ENCODE assay signal across 21 cellular contexts in the genomic region with DNA sequence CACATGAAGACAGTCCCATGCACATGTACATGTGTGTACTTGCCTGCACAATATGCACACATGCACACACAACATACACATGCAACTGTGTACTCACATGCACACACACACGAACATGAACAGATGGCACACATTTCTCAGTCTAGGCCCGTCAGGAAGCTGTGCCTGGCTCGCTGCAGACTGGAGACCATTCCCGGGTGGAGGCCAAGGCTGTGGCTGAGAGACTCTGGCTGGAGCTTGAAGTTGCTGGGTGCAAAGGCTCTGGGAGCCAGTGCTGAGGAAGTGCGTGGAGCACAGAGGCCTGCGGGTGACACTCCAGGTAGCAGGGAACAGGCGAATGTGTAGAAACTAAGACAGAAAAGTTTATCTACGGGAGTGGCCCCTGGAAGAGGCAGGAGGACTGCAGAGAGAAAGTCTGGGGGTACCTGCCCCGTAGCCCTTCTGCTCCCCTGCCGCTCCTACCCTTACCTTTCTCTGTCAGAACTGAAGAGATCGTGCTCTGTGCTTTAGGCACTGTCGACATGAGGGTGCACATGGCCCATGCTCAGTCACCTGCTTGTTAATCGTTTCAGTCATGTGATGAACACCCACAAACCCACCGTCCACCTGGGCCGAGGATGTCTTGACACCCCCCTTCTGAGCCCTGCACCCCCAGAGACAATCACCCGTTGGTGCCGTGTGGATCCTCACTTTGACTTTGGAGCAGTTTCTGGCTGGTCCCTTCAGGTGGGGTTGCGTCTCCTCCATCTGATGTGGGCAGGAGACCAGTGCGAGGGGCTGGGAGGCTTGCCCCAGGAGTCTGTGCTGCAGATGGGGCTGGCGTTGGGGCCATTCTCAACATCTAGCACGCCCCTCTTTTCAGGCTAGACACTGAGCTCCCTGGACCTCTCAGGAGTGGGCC.
DNase-seq lines count a peak whose midpoint lies in the region; ATAC-seq, FAIRE-seq and TF ChIP-seq lines count a peak whose summit lies in the region.
"Had no signal": no experiment of that assay in that cellular context is flagged by ENCODE, and none has a peak within 500 bp of the region (broad histone marks: within the 10 kb centered on the region; RNA-seq: fewer than 3 reads in every experiment).

No MANE protein-coding gene starts in this region.

- H3K4me1 Mint-ChIP-seq in activated T-helper 17 cell treated with anti-CD3 and anti-CD28 coated beads, Interleukin-2, amount 50 U/mL, for 72 hours = peaks cover 7% of the 10 kb centered on the region

- H3K36me3 Mint-ChIP-seq in activated T-helper 17 cell treated with anti-CD3 and anti-CD28 coated beads, Interleukin-2, amount 50 U/mL, for 72 hours (ENCODE audit: low read depth) = no peaks in the 10 kb centered on the region

- intact Hi-C loops in stomach (cut with DNase I; ENCODE audit: low total_unique reads) = no loop called here

- no peak for TF ChIP-seq CTCF in stomach (IDR thresholded peaks at IDR 0.05)

- H3K27me3 ChIP-seq in stomach (peaks cover 0 to 21% (median 0%) of the 10 kb centered on the region in 3 donors), small intestine (ENCODE audit: control insufficient read depth in 2 of 2, insufficient read depth in 2 of 2, low read length in 2 of 2) (no peaks in the 10 kb centered on the region)

- no peaks in the 10 kb centered on the region for H3K9me3 ChIP-seq in stomach
- no peaks in the 10 kb centered on the region for H3K9me3 ChIP-seq in small intestine (ENCODE audit: control insufficient read depth, low read depth)
- H3K9me3 ChIP-seq: BE2C had no signal

- no peak for TF ChIP-seq EP300 in stomach (IDR thresholded peaks at IDR 0.05)

- H3K36me3 ChIP-seq in stomach = no peaks in the 10 kb centered on the region
- H3K36me3 ChIP-seq in small intestine (ENCODE audit: control insufficient read depth in 2 of 2, insufficient read depth in 2 of 2, low read length in 2 of 2) = no peaks in the 10 kb centered on the region
- H3K36me3 ChIP-seq: BE2C had no signal

- 65 to 82% (median 74%) methylated on average over 21 of the region's 21 CpGs for whole genome bisulfite sequencing in stomach, 5 donors
- 66 to 76% (median 75%) methylated on average over 21 of the region's 21 CpGs for WGBS in small intestine, 3 donors

- no peaks in the 10 kb centered on the region for H3K9me3 Mint-ChIP-seq in activated T-helper 17 cell treated with anti-CD3 and anti-CD28 coated beads, Interleukin-2, amount 50 U/mL, for 72 hours

- no peak overlapping the region for H3K4me3 Mint-ChIP-seq in activated T-helper 17 cell treated with anti-CD3 and anti-CD28 coated beads, Interleukin-2, amount 50 U/mL, for 72 hours

- ATAC-seq in activated T-helper 17 cell treated with anti-CD3 and anti-CD28 coated beads, Interleukin-2, amount 50 U/mL, for 72 hours (replicated peaks) = peak; percentile 5
- ATAC-seq in GM19463 (IDR thresholded peaks at IDR 0.05; ENCODE audit: unreplicated experiment) = no peak
- ATAC-seq: HCT116 had no signal

- no peak for FAIRE-seq in small intestine (lab: Jason Lieb, UNC)
- FAIRE-seq: G401.6, HTR-8/SVneo had no signal

- H3K27ac ChIP-seq in stomach = no peak overlapping the region
- no peak overlapping the region for H3K27ac ChIP-seq in small intestine (ENCODE audit: low read depth in 1 of 2, low read length in 1 of 2)
- H3K27ac ChIP-seq: GM23248, HL-60 had no signal

- peak; percentile 47 for DNase-seq in activated CD8-positive, alpha-beta memory T cell treated with anti-CD3 and anti-CD28 coated beads for 24 hours
- DNase-seq in activated CD8-positive, alpha-beta memory T cell treated with anti-CD3 and anti-CD28 coated beads, Interleukin-2, amount 50 U/mL, for 4 hours = no peak
- DNase-seq in mesenteric fat pad (ENCODE audit: low spot score) = peak; percentile 60
- DNase-seq in stomach = peak; percentile 21
- no peak for DNase-seq in NCI-H82 (lab: John Stamatoyannopoulos, UW)
- DNase-seq in small intestine = no peak
- DNase-seq: 8988T; BE2C; DND-41; GM23248; NCI-H1105 treated with DMSO at 0.1 percent for 48 hours; NCI-H187 treated with DMSO at 0.1 percent for 48 hours; NCI-H345; NCI-H526 treated with DMSO at 0.1 percent for 48 hours; NK-92 treated with Interleukin-12 subunit alpha and Interleukin-12 subunit beta, amount 100 ng/mL, for 24 hours had no signal

- H3K4me3 ChIP-seq in stomach = no peak overlapping the region
- no peak overlapping the region for H3K4me3 ChIP-seq in small intestine (ENCODE audit: low read depth in 1 of 2, low read length in 2 of 2)
- H3K4me3 ChIP-seq: GM23248 had no signal

- peaks cover 5% of the 10 kb centered on the region for H3K27me3 Mint-ChIP-seq in activated T-helper 17 cell treated with anti-CD3 and anti-CD28 coated beads, Interleukin-2, amount 50 U/mL, for 72 hours

- H3K4me1 ChIP-seq in stomach (no peaks in the 10 kb centered on the region), small intestine (ENCODE audit: control insufficient read depth in 2 of 2, insufficient read depth in 1 of 2, low read depth in 1 of 2, low read length in 1 of 2) (no peaks in the 10 kb centered on the region)
- H3K4me1 ChIP-seq: BE2C had no signal

- no peak overlapping the region for H3K27ac Mint-ChIP-seq in activated T-helper 17 cell treated with anti-CD3 and anti-CD28 coated beads, Interleukin-2, amount 50 U/mL, for 72 hours

- no peak for TF ChIP-seq POLR2A in stomach (IDR thresholded peaks at IDR 0.05)

Comparison
In these comparisons a context has a peak if more than half of its experiments do, and no peak if none do; other contexts are left out.
1. DNase-seq: peak in activated CD8-positive, alpha-beta memory T cell treated with anti-CD3 and anti-CD28 coated beads for 24 hours (single experiment), mesenteric fat pad (single experiment) and stomach (single experiment); none in activated CD8-positive, alpha-beta memory T cell treated with anti-CD3 and anti-CD28 coated beads, Interleukin-2, amount 50 U/mL, for 4 hours (single experiment), NCI-H82 (single experiment) and small intestine (single experiment).